23 cellular contexts compared by ENCODE assay signal in genomic region chr1:224524679-224525078, GRCh38.
DNase-seq lines count a peak whose midpoint lies in the region; ATAC-seq, FAIRE-seq and TF ChIP-seq lines count a peak whose summit lies in the region.
"Had no signal": no experiment of that assay in that cellular context is flagged by ENCODE, and none has a peak within 500 bp of the region (broad histone marks: within the 10 kb centered on the region; RNA-seq: fewer than 3 reads in every experiment).

No MANE protein-coding gene starts in this region.

- no peak for TF ChIP-seq POLR2A in GM12892 (IDR thresholded peaks at IDR 0.05; ENCODE audit: low read depth, low read length)

- no peaks in the 10 kb centered on the region for H4K20me1 ChIP-seq in GM23248 (ENCODE audit: insufficient read depth)
- H4K20me1 ChIP-seq in SK-N-SH (ENCODE audit: insufficient read depth) = no peaks in the 10 kb centered on the region

- WGBS in GM23248 (ENCODE audit: low coverage in 1 of 2, low lambda C conversion rate in 2 of 2, missing lambda C conversion rate in 2 of 2), 2 experiments = 49 to 54% methylated on average over 4 of the region's 4 CpGs
- WGBS in SK-N-SH (ENCODE audit: low lambda C conversion rate) = 51% methylated on average over 4 of the region's 4 CpGs

- no peaks in the 10 kb centered on the region for H3K36me3 Mint-ChIP-seq in effector memory CD8-positive, alpha-beta T cell (ENCODE audit: insufficient read depth)

- H3K4me3 Mint-ChIP-seq in effector memory CD8-positive, alpha-beta T cell = no peak overlapping the region
- H3K4me3 Mint-ChIP-seq: naive thymus-derived CD4-positive, alpha-beta T cell had no signal

- H3K36me3 ChIP-seq in GM23248 (ENCODE audit: low read depth) (no peaks in the 10 kb centered on the region), SK-N-SH (replicated peaks in 1 of 2; ENCODE audit: control insufficient read depth in 1 of 2, insufficient read depth in 2 of 2, low read length in 1 of 2) (no peaks in the 10 kb centered on the region)
- H3K36me3 ChIP-seq: pancreas, thyroid gland had no signal

- peak; percentile 77 for DNase-seq in GM23248
- DNase-seq in SK-N-SH = no peak
- DNase-seq in fibroblast of peridontal ligament (ENCODE audit: extremely low read depth) = peak; percentile 68
- peak; percentile 58 for DNase-seq in urothelium cell line (ENCODE audit: low spot score)
- DNase-seq in HEK293T (ENCODE audit: extremely low spot score) = no peak
- no peak for DNase-seq in effector memory CD8-positive, alpha-beta T cell
- no peak for DNase-seq in GM12892 (ENCODE audit: insufficient read length)
- DNase-seq: activated CD4-positive, alpha-beta T cell treated with anti-CD3 and anti-CD28 coated beads for 4 hours; Calu3; caudate nucleus; GDM1; islet precursor cell; naive thymus-derived CD4-positive, alpha-beta T cell; NCI-H1105; NCI-H2081; pancreas; stimulated activated naive CD4-positive, alpha-beta T cell; thyroid gland had no signal

- H3K4me1 ChIP-seq in GM23248 (ENCODE audit: insufficient read depth) (peaks cover 28% of the 10 kb centered on the region), SK-N-SH (ENCODE audit: control insufficient read depth in 1 of 2, insufficient read depth in 2 of 2, low read depth in 1 of 2, low read length in 1 of 2) (peaks cover 8 to 19% of the 10 kb centered on the region in 2 experiments)
- H3K4me1 ChIP-seq: thyroid gland had no signal

- H3K4me3 ChIP-seq in GM23248 (no peak overlapping the region), SK-N-SH (ENCODE audit: low read depth in 2 of 2, low read length in 1 of 2) (no peak overlapping the region)
- H3K4me3 ChIP-seq: hepatocyte, pancreas, thyroid gland had no signal

- H3K27ac Mint-ChIP-seq in effector memory CD8-positive, alpha-beta T cell = no peak overlapping the region
- H3K27ac Mint-ChIP-seq: naive thymus-derived CD4-positive, alpha-beta T cell had no signal

- H2AFZ ChIP-seq in GM23248 = no peak overlapping the region
- H2AFZ ChIP-seq in SK-N-SH (ENCODE audit: low read depth) = no peak overlapping the region
- H2AFZ ChIP-seq: hepatocyte had no signal

- FAIRE-seq in urothelium cell line (lab: Jason Lieb, UNC) = no peak
- FAIRE-seq in GM12892 (lab: Jason Lieb, UNC) = no peak
- FAIRE-seq: pancreas, TTC549 had no signal

- TF ChIP-seq RAD21 in SK-N-SH (IDR thresholded peaks at IDR 0.05; ENCODE audit: low read length) = no peak

- no peak for ATAC-seq in effector memory CD8-positive, alpha-beta T cell (replicated peaks)
- ATAC-seq: esophagus mucosa; HCT116; naive thymus-derived CD4-positive, alpha-beta T cell; pancreas; sciatic nerve had no signal

- H3K9ac ChIP-seq in GM23248 (no peak overlapping the region), SK-N-SH (no peak overlapping the region)

- no peaks in the 10 kb centered on the region for H3K79me2 ChIP-seq in GM23248 (ENCODE audit: insufficient read depth)
- H3K79me2 ChIP-seq in SK-N-SH (ENCODE audit: insufficient read depth) = no peaks in the 10 kb centered on the region
- H3K79me2 ChIP-seq: hepatocyte had no signal

- no peaks in the 10 kb centered on the region for H3K9me3 Mint-ChIP-seq in effector memory CD8-positive, alpha-beta T cell
- H3K9me3 Mint-ChIP-seq: naive thymus-derived CD4-positive, alpha-beta T cell had no signal

- no peak for TF ChIP-seq CTCF in SK-N-SH (IDR thresholded peaks at IDR 0.05)

- in situ Hi-C loops in GM23248 (cut with MboI) = no loop called here

- H3K4me2 ChIP-seq in GM23248 (ENCODE audit: unreplicated experiment) = no peak overlapping the region
- no peak overlapping the region for H3K4me2 ChIP-seq in SK-N-SH
- H3K4me2 ChIP-seq: hepatocyte had no signal

- H3K9me3 ChIP-seq in GM23248 (ENCODE audit: low read depth) (no peaks in the 10 kb centered on the region), SK-N-SH (no peaks in the 10 kb centered on the region)
- H3K9me3 ChIP-seq: pancreas, thyroid gland had no signal

- H3K9me2 ChIP-seq in GM23248 (ENCODE audit: insufficient read depth) (no peaks in the 10 kb centered on the region), SK-N-SH (no peaks in the 10 kb centered on the region)

- H3K27me3 ChIP-seq in GM23248 (replicated peaks; ENCODE audit: insufficient read depth) (no peaks in the 10 kb centered on the region), SK-N-SH (ENCODE audit: insufficient read depth) (no peaks in the 10 kb centered on the region)
- H3K27me3 ChIP-seq: hepatocyte, pancreas, thyroid gland had no signal

- peaks cover 0 to 7% of the 10 kb centered on the region in 2 donors for H3K27me3 Mint-ChIP-seq in effector memory CD8-positive, alpha-beta T cell

- CTCF ChIA-PET in SK-N-SH (lab: Yijun Ruan, JAX) (interaction anchor here (1.7 to 5.7 kb wide), 3 partner anchors 10 to 327 kb away, joined by 5 to 46 read pairs (median 11); no protein-coding TSS in a partner anchor), HEK293T (lab: Yijun Ruan, JAX) (interaction anchor here (2.6 kb wide), 1 partner anchor 10 kb away, joined by 15 read pairs; no protein-coding TSS in a partner anchor)

- H3F3A ChIP-seq in GM23248 (ENCODE audit: insufficient read depth) (peaks cover 13% of the 10 kb centered on the region), SK-N-SH (replicated peaks; ENCODE audit: insufficient read depth) (peaks cover 18% of the 10 kb centered on the region)

- POLR2A ChIA-PET in SK-N-SH (lab: Yijun Ruan, JAX) = no interaction called here
- POLR2A ChIA-PET in HEK293T (lab: Yijun Ruan, JAX) = interaction anchor here (1.3 kb wide), 1 partner anchor 14 kb away, joined by 3 read pairs; no protein-coding TSS in a partner anchor

- H3K4me1 Mint-ChIP-seq in effector memory CD8-positive, alpha-beta T cell (ENCODE audit: low read depth in 2 of 2) = no peaks in the 10 kb centered on the region

- H3K27ac ChIP-seq in GM23248 (no peak overlapping the region), SK-N-SH (ENCODE audit: low read depth in 2 of 2, low read length in 1 of 2) (peak overlapping the region in 1 of 2 experiments; percentile 55; a peak in 2 of 4 replicates)
- H3K27ac ChIP-seq: hepatocyte, pancreas, thyroid gland had no signal

- peak in 1 of 2 experiments; percentile 68; a peak in 2 of 4 replicates for TF ChIP-seq EP300 in SK-N-SH (IDR thresholded peaks at IDR 0.05; ENCODE audit: borderline replicate concordance in 1 of 2, low read depth in 1 of 2, low read length in 1 of 2)

TF ChIP-seq in SK-N-SH, 30 proteins besides CTCF, POLR2A, EP300 and RAD21 (continues in another document):
- TF ChIP-seq EZH2phosphoT487 (IDR thresholded peaks at IDR 0.05; ENCODE audit: borderline replicate concordance, low read depth) (no peak), PBX3 (IDR thresholded peaks at IDR 0.05) (peak; percentile 40; the same call in 1 of the 2 replicates), FOXM1 (IDR thresholded peaks at IDR 0.05; ENCODE audit: low read depth) (no peak), FOXJ3 (CRISPR knock-in tag; IDR thresholded peaks at IDR 0.05) (no peak), POLR2AphosphoS5 (IDR thresholded peaks at IDR 0.05; ENCODE audit: low read depth, low read length) (peak; percentile 42; the same call in 1 of the 2 replicates), GABPA (IDR thresholded peaks at IDR 0.05; ENCODE audit: low read depth) (no peak), TEAD4 (IDR thresholded peaks at IDR 0.05; ENCODE audit: borderline replicate concordance, insufficient read depth) (peak; percentile 43; the same call in 1 of the 2 replicates)

TF ChIP-seq in HEK293T, 16 proteins besides CTCF, POLR2A, EP300 and RAD21:
- TF ChIP-seq SP1 (IDR thresholded peaks at IDR 0.05) (no peak), LEF1 (IDR thresholded peaks at IDR 0.05; ENCODE audit: borderline replicate concordance) (no peak), CTBP1 (IDR thresholded peaks at IDR 0.05; ENCODE audit: borderline replicate concordance) (no peak), TARDBP (IDR thresholded peaks at IDR 0.05) (no peak), L3MBTL2 (conservative IDR thresholded peaks at IDR 0.05) (no peak), FOXM1 (IDR thresholded peaks at IDR 0.05; ENCODE audit: borderline replicate concordance) (no peak)

Comparison
In these comparisons a context has a peak if more than half of its experiments do, and no peak if none do; other contexts are left out.
1. DNase-seq: peak in GM23248 (single experiment), fibroblast of peridontal ligament (single experiment) and urothelium cell line (single experiment); none in SK-N-SH (single experiment), HEK293T (single experiment), effector memory CD8-positive, alpha-beta T cell (0 of 3) and GM12892 (single experiment).